In genomic region chr9:127897194-127897692, GRCh38 we compare ENCODE assay signal across 1 cellular context.
TF ChIP-seq lines count a peak whose summit lies in the region.

No MANE protein-coding gene starts in this region.

TF ChIP-seq in HepG2, 621 proteins besides CTCF, POLR2A, EP300 and RAD21 (continued from another document and continues in another):
- TF ChIP-seq RNF219 (CRISPR knock-in tag; IDR thresholded peaks at IDR 0.05) (no peak), PATZ1 (CRISPR knock-in tag; IDR thresholded peaks at IDR 0.05) (peak; percentile 96), ZNF800 (CRISPR knock-in tag; IDR thresholded peaks at IDR 0.05) (no peak), IRF9 (CRISPR knock-in tag; IDR thresholded peaks at IDR 0.05; ENCODE audit: borderline replicate concordance) (no peak), NR2F6 (IDR thresholded peaks at IDR 0.05) (peak; percentile 86), NR2F6 (CRISPR knock-in tag; IDR thresholded peaks at IDR 0.05) (peak; percentile 91), ZBTB49 (CRISPR knock-in tag; IDR thresholded peaks at IDR 0.05; ENCODE audit: borderline replicate concordance) (no peak), ZNF616 (CRISPR knock-in tag; IDR thresholded peaks at IDR 0.05; ENCODE audit: low read depth) (no peak), POGZ (CRISPR knock-in tag; IDR thresholded peaks at IDR 0.05) (no peak), ZNF253 (CRISPR knock-in tag; IDR thresholded peaks at IDR 0.05; ENCODE audit: borderline replicate concordance) (no peak), FOSL2 (CRISPR knock-in tag; IDR thresholded peaks at IDR 0.05) (no peak), ZNF205 (CRISPR knock-in tag; IDR thresholded peaks at IDR 0.05) (0 out of 2 replicates have a peak, but pooled peaks have one; percentile 47), KDM5A (IDR thresholded peaks at IDR 0.05; ENCODE audit: borderline replicate concordance, low read length) (no peak), SUZ12 (IDR thresholded peaks at IDR 0.05; ENCODE audit: low read depth, low read length) (no peak), MIER3 (CRISPR knock-in tag; IDR thresholded peaks at IDR 0.05; ENCODE audit: borderline replicate concordance) (no peak), ZFY (CRISPR knock-in tag; IDR thresholded peaks at IDR 0.05) (peak; percentile 52; the same call in 1 of the 2 replicates), GMEB1 (CRISPR knock-in tag; IDR thresholded peaks at IDR 0.05; ENCODE audit: borderline replicate concordance) (no peak), KLF12 (CRISPR knock-in tag; IDR thresholded peaks at IDR 0.05; ENCODE audit: borderline replicate concordance) (no peak), ZMYM2 (CRISPR knock-in tag; IDR thresholded peaks at IDR 0.05) (peak; percentile 20; the same call in 1 of the 2 replicates), RARG (CRISPR knock-in tag; IDR thresholded peaks at IDR 0.05; ENCODE audit: low read depth) (no peak), ZSCAN9 (CRISPR knock-in tag; IDR thresholded peaks at IDR 0.05; ENCODE audit: borderline replicate concordance) (no peak; the same call in none of the 2 replicates), CBX5 (CRISPR knock-in tag; IDR thresholded peaks at IDR 0.05; ENCODE audit: borderline replicate concordance) (0 out of 2 replicates have a peak, but pooled peaks have one; percentile 34), NPAS2 (CRISPR knock-in tag; IDR thresholded peaks at IDR 0.05; ENCODE audit: borderline replicate concordance) (no peak), MTF2 (CRISPR knock-in tag; IDR thresholded peaks at IDR 0.05; ENCODE audit: borderline replicate concordance) (no peak), ZNF562 (CRISPR knock-in tag; IDR thresholded peaks at IDR 0.05; ENCODE audit: borderline replicate concordance) (no peak), HMGA1 (CRISPR knock-in tag; conservative IDR thresholded peaks at IDR 0.05) (no peak), ZNF547 (CRISPR knock-in tag; IDR thresholded peaks at IDR 0.05) (no peak), ZNF496 (CRISPR knock-in tag; IDR thresholded peaks at IDR 0.05; ENCODE audit: insufficient replicate concordance) (no peak), CEBPZ (IDR thresholded peaks at IDR 0.05; ENCODE audit: low read length) (no peak), YY1 (IDR thresholded peaks at IDR 0.05; ENCODE audit: insufficient read depth, insufficient replicate concordance, low read depth, low read length) (no peak), CCDC6 (CRISPR knock-in tag; IDR thresholded peaks at IDR 0.05) (no peak), ZNF280D (CRISPR knock-in tag; IDR thresholded peaks at IDR 0.05) (no peak), FUBP1 (CRISPR knock-in tag; IDR thresholded peaks at IDR 0.05; ENCODE audit: borderline replicate concordance) (no peak), TEF (CRISPR knock-in tag; IDR thresholded peaks at IDR 0.05) (no peak)
